ENCODE assay signal across 1 cellular context in the genomic region with DNA sequence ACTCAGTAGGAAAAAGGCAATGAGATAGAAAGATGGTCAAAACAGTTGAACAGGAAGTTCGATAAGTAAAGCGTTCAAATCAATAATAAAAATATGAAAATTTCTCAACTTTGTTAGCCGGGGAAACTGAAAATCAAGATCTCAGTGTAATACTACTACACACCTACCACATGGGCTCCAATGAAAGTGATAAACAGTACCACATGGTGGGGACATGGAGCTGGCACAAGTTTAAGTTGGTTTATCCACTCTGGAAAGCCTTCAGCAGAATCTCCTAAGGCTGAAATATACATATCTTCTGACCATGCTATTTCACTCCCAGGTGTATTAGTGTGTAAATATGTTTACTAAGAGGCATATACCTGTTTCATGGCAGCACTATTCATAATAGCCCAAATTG.
TF ChIP-seq lines count a peak whose summit lies in the region.

No MANE protein-coding gene starts in this region.

TF ChIP-seq in IMR-90, 13 proteins besides CTCF, POLR2A, EP300 and RAD21:
- TF ChIP-seq NFE2L2 (IDR thresholded peaks at IDR 0.05; ENCODE audit: low read depth, low read length) (no peak), MAZ (IDR thresholded peaks at IDR 0.05; ENCODE audit: borderline replicate concordance, low read depth, low read length) (no peak), FOS (IDR thresholded peaks at IDR 0.05; ENCODE audit: low read depth, low read length) (no peak), CHD1 (IDR thresholded peaks at IDR 0.05; ENCODE audit: low read depth, low read length) (no peak), MXI1 (IDR thresholded peaks at IDR 0.05; ENCODE audit: borderline replicate concordance, low read depth, low read length) (no peak), USF2 (IDR thresholded peaks at IDR 0.05; ENCODE audit: low read depth, low read length) (no peak), ELK1 (IDR thresholded peaks at IDR 0.05; ENCODE audit: borderline replicate concordance, low read depth, low read length) (no peak), SMC3 (IDR thresholded peaks at IDR 0.05; ENCODE audit: low read depth, low read length) (no peak), CEBPB (IDR thresholded peaks at IDR 0.05; ENCODE audit: low read depth, low read length) (no peak)
